1 cellular context compared by ENCODE assay signal in the genomic region with DNA sequence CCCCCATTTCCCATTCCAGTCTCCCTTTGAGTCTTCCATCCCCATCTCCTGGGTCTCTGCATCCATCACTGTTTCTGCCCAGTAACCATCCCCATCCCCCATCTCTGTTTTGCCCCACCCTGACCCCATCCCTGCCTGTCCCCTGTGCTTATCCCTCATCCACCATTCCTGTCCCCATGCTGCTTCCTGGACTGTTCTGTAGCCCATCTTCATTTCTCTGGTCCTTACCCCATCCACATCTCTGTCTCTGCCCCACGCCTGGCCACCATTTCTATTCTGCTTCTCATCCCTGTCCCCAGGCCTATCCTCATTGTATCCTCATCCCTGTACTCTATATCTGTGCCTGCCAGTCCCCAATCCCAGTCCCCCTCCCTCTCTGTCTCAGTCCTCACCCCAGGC.
A peak's percentile ranks its signal among the peaks of the same experiment; 100 is the strongest.
TF ChIP-seq lines count a peak whose summit lies in the region.

No MANE protein-coding gene starts in this region.

TF ChIP-seq in GM23338, 12 proteins besides CTCF, POLR2A, EP300 and RAD21:
- TF ChIP-seq ZNF114 (CRISPR knock-in tag; IDR thresholded peaks at IDR 0.05), result no peak
- no peak for TF ChIP-seq EZH2phosphoT487 (IDR thresholded peaks at IDR 0.05; ENCODE audit: unreplicated experiment)
- peak; percentile 86 for TF ChIP-seq EZH2 (IDR thresholded peaks at IDR 0.05; ENCODE audit: low read depth, unreplicated experiment)
